Comparison of ENCODE assay signal across 44 cellular contexts in genomic region chr6:29439006-29439405, GRCh38. TPM values are rescaled to one million over a fixed set of nuclear protein-coding genes. Genes with fewer than 3 reads are reported as not detected.
"Had no signal": no experiment of that assay in that cellular context is flagged by ENCODE, and none has a peak within 500 bp of the region (broad histone marks: within the 10 kb centered on the region; RNA-seq: fewer than 3 reads in every experiment).

Gene OR10C1, plus strand, starts transcription at chr6:29439306. Its CDS starts 710 bp downstream, at chr6:29440016.

- DNase-seq: activated effector memory CD4-positive, alpha-beta T cell treated with anti-CD3 and anti-CD28 coated beads, Interleukin-2, amount 50 U/mL, for 16 hours; activated effector memory CD4-positive, alpha-beta T cell treated with Interleukin-2 at 50 U/mL for 16 hours; activated gamma-delta T cell; activated gamma-delta T cell treated with Interleukin-2 at 50 U/mL for 16 hours; activated naive CD4-positive, alpha-beta T cell; activated naive CD4-positive, alpha-beta T cell treated with anti-CD3 and anti-CD28 coated beads for 36 hours; activated naive CD4-positive, alpha-beta T cell treated with anti-CD3 and anti-CD28 coated beads, Interleukin-2, amount 10 ng/mL, durations not matched to agents 7 days and 5 days; activated naive CD4-positive, alpha-beta T cell treated with anti-CD3 and anti-CD28 coated beads, Interleukin-2, amount 50 U/mL, for 16 hours; activated naive CD4-positive, alpha-beta T cell treated with Interleukin-2 at 50 U/mL for 16 hours; activated naive CD8-positive, alpha-beta T cell treated with anti-CD3 and anti-CD28 coated beads for 36 hours; activated naive CD8-positive, alpha-beta T cell treated with anti-CD3 and anti-CD28 coated beads, Interleukin-2, amount 10 ng/mL, durations not matched to agents 7 days and 5 days; activated naive CD8-positive, alpha-beta T cell treated with anti-CD3 and anti-CD28 coated beads, Interleukin-2, amount 50 U/mL, for 24 hours; activated T-cell treated with anti-CD3 and anti-CD28 coated beads, Interleukin-2, amount 50 U/mL, for 1 hour; activated T-cell treated with anti-CD3 and anti-CD28 coated beads, Interleukin-2, amount 50 U/mL, for 24 hours; activated T-cell treated with anti-CD3 and anti-CD28 coated beads, Interleukin-2, amount 50 U/mL, for 4 hours; activated T-cell treated with anti-CD3 and anti-CD28 coated beads, Interleukin-2, amount 50 U/mL, for 48 hours; activated T-cell treated with anti-CD3 and anti-CD28 coated beads, Interleukin-2, amount 50 U/mL, for 72 hours; adrenal gland; amniotic stem cell; amygdala; anterior cingulate cortex; aorta; body of pancreas; brain microvascular endothelial cell; caudate nucleus; central memory CD4-positive, alpha-beta T cell; cerebellar nuclear complex had no signal

- H3K27me3 ChIP-seq: adrenal gland, ascending aorta, body of pancreas, brain microvascular endothelial cell, breast epithelium, cardiac muscle cell had no signal

- H3K9me3 ChIP-seq: adrenal gland, ascending aorta, body of pancreas had no signal

- H3K4me1 Mint-ChIP-seq: activated naive CD4-positive, alpha-beta T cell treated with anti-CD3 and anti-CD28 coated beads, Interleukin-2, amount 10 ng/mL, durations not matched to agents 7 days and 5 days; activated naive CD4-positive, alpha-beta T cell treated with anti-CD3 and anti-CD28 coated beads, Interleukin-2, amount 50 U/mL, for 24 hours; activated naive CD8-positive, alpha-beta T cell treated with anti-CD3 and anti-CD28 coated beads for 36 hours; activated naive CD8-positive, alpha-beta T cell treated with anti-CD3 and anti-CD28 coated beads, Interleukin-2, amount 10 ng/mL, durations not matched to agents 7 days and 5 days; activated naive CD8-positive, alpha-beta T cell treated with anti-CD3 and anti-CD28 coated beads, Interleukin-2, amount 50 U/mL, for 24 hours; activated T-helper 17 cell treated with anti-CD3 and anti-CD28 coated beads, Interleukin-2, amount 50 U/mL, for 72 hours; brain; central memory CD8-positive, alpha-beta T cell had no signal

- H3K36me3 ChIP-seq: adrenal gland, ascending aorta, brain microvascular endothelial cell, breast epithelium, cardiac muscle cell had no signal

- ATAC-seq: activated naive CD4-positive, alpha-beta T cell treated with anti-CD3 and anti-CD28 coated beads, Interleukin-2, amount 50 U/mL, for 72 hours; activated naive CD8-positive, alpha-beta T cell treated with anti-CD3 and anti-CD28 coated beads, Interleukin-2, amount 50 U/mL, for 24 hours; activated T-cell treated with anti-CD3 and anti-CD28 coated beads, Interleukin-2, amount 50 U/mL, for 4 hours; activated T-cell treated with anti-CD3 and anti-CD28 coated beads, Interleukin-2, amount 50 U/mL, for 72 hours; activated T-helper 17 cell treated with anti-CD3 and anti-CD28 coated beads, Interleukin-2, amount 50 U/mL, for 72 hours; body of pancreas had no signal

- H3K4me1 ChIP-seq: adrenal gland, ascending aorta, body of pancreas, breast epithelium had no signal

- H3K4me3 ChIP-seq: adrenal gland, ascending aorta, body of pancreas, breast epithelium, cardiac muscle cell had no signal

- H3K27ac Mint-ChIP-seq: activated naive CD4-positive, alpha-beta T cell treated with anti-CD3 and anti-CD28 coated beads for 36 hours; activated naive CD4-positive, alpha-beta T cell treated with anti-CD3 and anti-CD28 coated beads, Interleukin-2, amount 10 ng/mL, durations not matched to agents 7 days and 5 days; activated naive CD4-positive, alpha-beta T cell treated with anti-CD3 and anti-CD28 coated beads, Interleukin-2, amount 50 U/mL, for 24 hours; activated naive CD4-positive, alpha-beta T cell treated with anti-CD3 and anti-CD28 coated beads, Interleukin-2, amount 50 U/mL, for 72 hours; activated naive CD8-positive, alpha-beta T cell; activated naive CD8-positive, alpha-beta T cell treated with anti-CD3 and anti-CD28 coated beads for 36 hours; activated naive CD8-positive, alpha-beta T cell treated with anti-CD3 and anti-CD28 coated beads, Interleukin-2, amount 10 ng/mL, durations not matched to agents 7 days and 5 days; activated naive CD8-positive, alpha-beta T cell treated with anti-CD3 and anti-CD28 coated beads, Interleukin-2, amount 50 U/mL, for 24 hours; activated T-cell treated with anti-CD3 and anti-CD28 coated beads, Interleukin-2, amount 50 U/mL, for 24 hours; activated T-cell treated with anti-CD3 and anti-CD28 coated beads, Interleukin-2, amount 50 U/mL, for 72 hours; activated T-helper 1 cell treated with anti-CD3 and anti-CD28 coated beads, Interleukin-12 subunit alpha, Interleukin-12 subunit beta, Interleukin-2, Interleukin-4 antibody, amounts not matched to agents 30 ng/mL and 10 ng/mL and 1 ng/mL, durations not matched to agents 14 hours and 24 hours and 36 hours; activated T-helper 17 cell treated with anti-CD3 and anti-CD28 coated beads, Interleukin-2, amount 50 U/mL, for 72 hours; activated T-helper 2 cell treated with anti-CD3 and anti-CD28 coated beads, Interferon-gamma antibody, Interleukin-2, Interleukin-4, amounts not matched to agents 10 μg/mL and 5 μg/mL and 100 μg/mL, durations not matched to agents 14 hours and 24 hours and 36 hours; brain had no signal

- H3K9me3 Mint-ChIP-seq: activated naive CD4-positive, alpha-beta T cell treated with anti-CD3 and anti-CD28 coated beads for 36 hours; activated naive CD4-positive, alpha-beta T cell treated with anti-CD3 and anti-CD28 coated beads, Interleukin-2, amount 10 ng/mL, durations not matched to agents 7 days and 5 days; activated naive CD4-positive, alpha-beta T cell treated with anti-CD3 and anti-CD28 coated beads, Interleukin-2, amount 50 U/mL, for 24 hours; activated naive CD8-positive, alpha-beta T cell treated with anti-CD3 and anti-CD28 coated beads for 36 hours; activated T-cell treated with anti-CD3 and anti-CD28 coated beads, Interleukin-2, amount 50 U/mL, for 24 hours; activated T-cell treated with anti-CD3 and anti-CD28 coated beads, Interleukin-2, amount 50 U/mL, for 72 hours; activated T-helper 1 cell treated with anti-CD3 and anti-CD28 coated beads, Interleukin-12 subunit alpha, Interleukin-12 subunit beta, Interleukin-2, Interleukin-4 antibody, amounts not matched to agents 30 ng/mL and 10 ng/mL and 1 ng/mL, durations not matched to agents 14 hours and 24 hours and 36 hours; activated T-helper 2 cell treated with anti-CD3 and anti-CD28 coated beads, Interferon-gamma antibody, Interleukin-2, Interleukin-4, amounts not matched to agents 10 μg/mL and 5 μg/mL and 100 μg/mL, durations not matched to agents 14 hours and 24 hours and 36 hours had no signal

- H3K36me3 Mint-ChIP-seq: activated naive CD4-positive, alpha-beta T cell treated with anti-CD3 and anti-CD28 coated beads, Interleukin-2, amount 10 ng/mL, durations not matched to agents 7 days and 5 days; activated naive CD4-positive, alpha-beta T cell treated with anti-CD3 and anti-CD28 coated beads, Interleukin-2, amount 50 U/mL, for 24 hours; activated naive CD8-positive, alpha-beta T cell treated with anti-CD3 and anti-CD28 coated beads for 36 hours; activated naive CD8-positive, alpha-beta T cell treated with anti-CD3 and anti-CD28 coated beads, Interleukin-2, amount 10 ng/mL, durations not matched to agents 7 days and 5 days; brain had no signal

- H3K27ac ChIP-seq: adrenal gland, ascending aorta, body of pancreas, brain microvascular endothelial cell, breast epithelium, cardiac muscle cell had no signal

- H3K4me3 Mint-ChIP-seq: activated naive CD4-positive, alpha-beta T cell treated with anti-CD3 and anti-CD28 coated beads for 36 hours; activated naive CD4-positive, alpha-beta T cell treated with anti-CD3 and anti-CD28 coated beads, Interleukin-2, amount 10 ng/mL, durations not matched to agents 7 days and 5 days; activated naive CD4-positive, alpha-beta T cell treated with anti-CD3 and anti-CD28 coated beads, Interleukin-2, amount 50 U/mL, for 24 hours; activated naive CD8-positive, alpha-beta T cell; activated naive CD8-positive, alpha-beta T cell treated with anti-CD3 and anti-CD28 coated beads for 36 hours; activated naive CD8-positive, alpha-beta T cell treated with anti-CD3 and anti-CD28 coated beads, Interleukin-2, amount 10 ng/mL, durations not matched to agents 7 days and 5 days; activated naive CD8-positive, alpha-beta T cell treated with anti-CD3 and anti-CD28 coated beads, Interleukin-2, amount 50 U/mL, for 24 hours; activated T-cell treated with anti-CD3 and anti-CD28 coated beads, Interleukin-2, amount 50 U/mL, for 24 hours; activated T-cell treated with anti-CD3 and anti-CD28 coated beads, Interleukin-2, amount 50 U/mL, for 4 hours; activated T-cell treated with anti-CD3 and anti-CD28 coated beads, Interleukin-2, amount 50 U/mL, for 72 hours; activated T-helper 1 cell treated with anti-CD3 and anti-CD28 coated beads, Interleukin-12 subunit alpha, Interleukin-12 subunit beta, Interleukin-2, Interleukin-4 antibody, amounts not matched to agents 30 ng/mL and 10 ng/mL and 1 ng/mL, durations not matched to agents 14 hours and 24 hours and 36 hours; activated T-helper 17 cell treated with anti-CD3 and anti-CD28 coated beads, Interleukin-2, amount 50 U/mL, for 72 hours; brain; central memory CD8-positive, alpha-beta T cell had no signal

RNA-seq across cellular contexts. Expression of gene OR10C1, which starts in this region (rescaled TPM):
- total RNA-seq: activated naive CD4-positive, alpha-beta T cell treated with anti-CD3 and anti-CD28 coated beads for 36 hours; activated naive CD4-positive, alpha-beta T cell treated with anti-CD3 and anti-CD28 coated beads, Interleukin-2, amount 50 U/mL, for 72 hours; activated naive CD8-positive, alpha-beta T cell treated with anti-CD3 and anti-CD28 coated beads for 36 hours; activated naive CD8-positive, alpha-beta T cell treated with anti-CD3 and anti-CD28 coated beads, Interleukin-2, amount 10 ng/mL, durations not matched to agents 7 days and 5 days; activated T-cell treated with anti-CD3 and anti-CD28 coated beads, Interleukin-2, amount 50 U/mL, for 4 hours; activated T-cell treated with anti-CD3 and anti-CD28 coated beads, Interleukin-2, amount 50 U/mL, for 72 hours; activated T-helper 1 cell treated with anti-CD3 and anti-CD28 coated beads, Interleukin-12 subunit alpha, Interleukin-12 subunit beta, Interleukin-2, Interleukin-4 antibody, amounts not matched to agents 30 ng/mL and 10 ng/mL and 1 ng/mL, durations not matched to agents 14 hours and 24 hours and 36 hours; activated T-helper 17 cell treated with anti-CD3 and anti-CD28 coated beads, Interleukin-2, amount 50 U/mL, for 72 hours; activated T-helper 2 cell treated with anti-CD3 and anti-CD28 coated beads, Interferon-gamma antibody, Interleukin-2, Interleukin-4, amounts not matched to agents 10 μg/mL and 5 μg/mL and 100 μg/mL, durations not matched to agents 14 hours and 24 hours and 36 hours; adrenal gland; aorta; ascending aorta; astrocyte; body of pancreas; breast epithelium; bronchial epithelial cell; cardiac muscle cell; cardiac septum; cerebellum; chondrocyte had no signal
- polyA plus RNA-seq: adipose tissue, adrenal gland, aorta, cardiac muscle cell had no signal
